Comparison of ENCODE assay signal across 8 cellular contexts in genomic region chr19:41354343-41354974, GRCh38. TPM values are rescaled to one million over a fixed set of nuclear protein-coding genes. Genes with fewer than 3 reads are reported as not detected.
A peak's percentile ranks its signal among the peaks of the same experiment; 100 is the strongest.
DNase-seq lines count a peak whose midpoint lies in the region; ATAC-seq, FAIRE-seq and TF ChIP-seq lines count a peak whose summit lies in the region.

No MANE protein-coding gene starts in this region.

- ATAC-seq in Panc1, result no peak

- no peak overlapping the region for H2AFZ ChIP-seq in fibroblast of lung (ENCODE audit: low read length)

- peaks cover 5% of the 10 kb centered on the region; the same call in 1 of the 2 replicates for H3K4me1 ChIP-seq in Panc1 (ENCODE audit: control insufficient read depth, insufficient read depth, low read length)
- peaks cover 5% of the 10 kb centered on the region for H3K4me1 ChIP-seq in fibroblast of lung (ENCODE audit: control insufficient read depth, extremely low read depth, insufficient read depth, low read length)

- H3K4me2 ChIP-seq in fibroblast of lung (ENCODE audit: extremely low read depth, insufficient read depth, low read length), result peak overlapping the region; percentile 79

- peak overlapping the region; percentile 20 for H3K9ac ChIP-seq in fibroblast of lung (ENCODE audit: insufficient read depth, low read length)

- no peaks in the 10 kb centered on the region for H3K27me3 ChIP-seq in Panc1 (ENCODE audit: control insufficient read depth, insufficient read depth, low read length)
- H3K27me3 ChIP-seq in fibroblast of lung (ENCODE audit: control insufficient read depth, insufficient read depth, low read length), result no peaks in the 10 kb centered on the region

- H4K20me1 ChIP-seq in fibroblast of lung (ENCODE audit: control insufficient read depth, extremely low read depth, insufficient read depth, low read length), result peaks cover 1% of the 10 kb centered on the region

- CTCF ChIA-PET in Panc1 (lab: Charles Lee), result no interaction called here

- no TSS peak for BruUV-seq in Panc1 (replicated peaks; lab: Mats Ljungman, UMichigan)

- H3K79me2 ChIP-seq in fibroblast of lung (ENCODE audit: control insufficient read depth, insufficient read depth, low read length), result peaks cover 28% of the 10 kb centered on the region

- H3K4me3 ChIP-seq in GM08714 (ENCODE audit: low read length), result peak overlapping the region; percentile 12; the same call in 1 of the 2 replicates
- H3K4me3 ChIP-seq in Panc1 (ENCODE audit: low read depth in 2 of 2, low read length in 2 of 2), result peak overlapping the region; percentile 45 to 79
- H3K4me3 ChIP-seq in fibroblast of lung (replicated peaks in 1 of 4; ENCODE audit: control extremely low read depth in 1 of 4, insufficient read depth in 1 of 4, low read depth in 3 of 4, low read length in 4 of 4), result peak overlapping the region; percentile 32 to 88 (median 50)
- peak overlapping the region; percentile 73 for H3K4me3 ChIP-seq in retinal pigment epithelial cell (ENCODE audit: low read length)

- DNase-seq in Panc1 (ENCODE audit: low read depth, low spot score) (no peak), fibroblast of lung (ENCODE audit: low read depth in 2 of 2) (no peak), retinal pigment epithelial cell (ENCODE audit: low read depth) (no peak), occipital lobe (lab: John Stamatoyannopoulos, UW) (no peak), NCI-H446 (lab: John Stamatoyannopoulos, UW) (no peak), NCI-H1105 treated with DMSO at 0.1 percent for 48 hours (lab: John Stamatoyannopoulos, UW) (no peak), GM12892 (ENCODE audit: insufficient read length) (no peak)

- no peak for TF ChIP-seq CTCF in Panc1 (IDR thresholded peaks at IDR 0.05)
- TF ChIP-seq CTCF in fibroblast of lung (conservative IDR thresholded peaks at IDR 0.05 in 1 of 2, IDR thresholded peaks at IDR 0.05 in 1 of 2; ENCODE audit: low read depth in 1 of 2, low read length in 2 of 2), result no peak
- TF ChIP-seq CTCF in retinal pigment epithelial cell (conservative IDR thresholded peaks at IDR 0.05; ENCODE audit: low read depth, low read length), result no peak

- H3K9me3 ChIP-seq in Panc1 (ENCODE audit: control insufficient read depth, insufficient read depth, low read depth, low read length) (no peaks in the 10 kb centered on the region), fibroblast of lung (ENCODE audit: control insufficient read depth, insufficient read depth, low read depth, low read length) (no peaks in the 10 kb centered on the region)

- in situ Hi-C loops in Panc1 (cut with HindIII; ENCODE audit: low pct_unique_long_range_greater_than_20kb, low sequenced_read_pairs), result no loop called here

- H3K36me3 ChIP-seq in Panc1 (ENCODE audit: control insufficient read depth, insufficient read depth, low read length) (peaks cover 6% of the 10 kb centered on the region; the same call in 1 of the 2 replicates), fibroblast of lung (ENCODE audit: control insufficient read depth, insufficient read depth, low read length) (no peaks in the 10 kb centered on the region)

- no peak for FAIRE-seq in GM12892 (lab: Jason Lieb, UNC)

- TF ChIP-seq POLR2A in GM12892 (IDR thresholded peaks at IDR 0.05; ENCODE audit: low read depth, low read length), result no peak

- H3K27ac ChIP-seq in Panc1 (ENCODE audit: low read length), result no peak overlapping the region
- H3K27ac ChIP-seq in fibroblast of lung (ENCODE audit: insufficient read depth, low read length), result peak overlapping the region; percentile 44

- intact Hi-C loops in Panc1 (cut with micrococcal nuclease; ENCODE audit: unreplicated experiment), result no loop called here

- POLR2A ChIA-PET in Panc1 (lab: Charles Lee), result no interaction called here

RNA-seq across cellular contexts. Expression of gene TGFB1, which starts 0.7 kb away (rescaled TPM):
- 42.6 TPM for total RNA-seq in Panc1 (2021; ENCODE audit: unreplicated experiment)
- polyA plus RNA-seq in Panc1 (2012; ENCODE audit: insufficient read length), result 57.9 TPM
- 6.7 and 14.4 TPM in 2 replicates for total RNA-seq in fibroblast of lung
- polyA plus RNA-seq in fibroblast of lung, result 4.2 and 6.6 TPM in 2 replicates
- 40.5 and 59.2 TPM in 2 replicates for polyA plus RNA-seq in fibroblast of lung (2012)
- 43.0 and 58.8 TPM in 2 replicates for polyA minus RNA-seq in fibroblast of lung (ENCODE audit: low replicate concordance)
- 0.94 TPM for total RNA-seq in occipital lobe
- 23.4 TPM for polyA plus RNA-seq in GM12892 (2012; ENCODE audit: missing spikeins)

RNA-seq across cellular contexts. Expression of gene B9D2, which starts 9.5 kb away (rescaled TPM):
- total RNA-seq in Panc1 (2021; ENCODE audit: unreplicated experiment) (7.1 TPM), fibroblast of lung (4.1 and 5.3 TPM in 2 replicates), occipital lobe (5.3 TPM)
- 9.8 TPM for polyA plus RNA-seq in Panc1 (2012; ENCODE audit: insufficient read length)
- 2.3 and 3.3 TPM in 2 replicates for polyA plus RNA-seq in fibroblast of lung
- polyA plus RNA-seq in fibroblast of lung (2012), result 6.4 and 7.6 TPM in 2 replicates
- polyA minus RNA-seq in fibroblast of lung (ENCODE audit: low replicate concordance), result 0.82 and 9.1 TPM in 2 replicates
- 3.5 TPM for polyA plus RNA-seq in GM12892 (2012; ENCODE audit: missing spikeins)

RNA-seq across cellular contexts. Expression of gene TMEM91, which starts 21.9 kb away (rescaled TPM):
- total RNA-seq in Panc1 (2021; ENCODE audit: unreplicated experiment) (4.4 TPM), fibroblast of lung (9.7 and 10.8 TPM in 2 replicates), occipital lobe (9.4 TPM)
- 4.3 TPM for polyA plus RNA-seq in Panc1 (2012; ENCODE audit: insufficient read length)
- 1.4 and 3.7 TPM in 2 replicates for polyA plus RNA-seq in fibroblast of lung
- 3.3 and 6.1 TPM in 2 replicates for polyA plus RNA-seq in fibroblast of lung (2012)
- 6.4 and 11.5 TPM in 2 replicates for polyA minus RNA-seq in fibroblast of lung (ENCODE audit: low replicate concordance)
- 5.3 TPM for polyA plus RNA-seq in GM12892 (2012; ENCODE audit: missing spikeins)

RNA-seq across cellular contexts. Expression of gene EXOSC5, which starts 42.7 kb away (rescaled TPM):
- total RNA-seq in Panc1 (2021; ENCODE audit: unreplicated experiment) (25.2 TPM), fibroblast of lung (10.7 and 14.1 TPM in 2 replicates), occipital lobe (14.8 TPM)
- polyA plus RNA-seq in Panc1 (2012; ENCODE audit: insufficient read length), result 35.9 TPM
- polyA plus RNA-seq in fibroblast of lung, result 5.0 and 10.0 TPM in 2 replicates
- 8.0 and 16.1 TPM in 2 replicates for polyA plus RNA-seq in fibroblast of lung (2012)
- 4.2 and 6.1 TPM in 2 replicates for polyA minus RNA-seq in fibroblast of lung (ENCODE audit: low replicate concordance)
- polyA plus RNA-seq in GM12892 (2012; ENCODE audit: missing spikeins), result 59.4 TPM

RNA-seq across cellular contexts. Expression of gene BCKDHA, which starts 43.2 kb away (rescaled TPM):
- total RNA-seq in Panc1 (2021; ENCODE audit: unreplicated experiment) (11.2 TPM), fibroblast of lung (30.0 and 30.7 TPM in 2 replicates), occipital lobe (24.5 TPM)
- polyA plus RNA-seq in Panc1 (2012; ENCODE audit: insufficient read length), result 37.0 TPM
- 11.2 and 15.1 TPM in 2 replicates for polyA plus RNA-seq in fibroblast of lung
- 20.0 and 22.3 TPM in 2 replicates for polyA plus RNA-seq in fibroblast of lung (2012)
- 7.1 and 19.5 TPM in 2 replicates for polyA minus RNA-seq in fibroblast of lung (ENCODE audit: low replicate concordance)
- polyA plus RNA-seq in GM12892 (2012; ENCODE audit: missing spikeins), result 36.2 TPM

Comparison
In these comparisons a context has a peak if more than half of its experiments do, and no peak if none do; other contexts are left out.
1. H3K4me3 ChIP-seq: peak in every context shown above with its lines; median percentile 73 in retinal pigment epithelial cell; 62 in Panc1; 50 in fibroblast of lung; 12 in GM08714.